26 cellular contexts compared by ENCODE assay signal in the genomic region with DNA sequence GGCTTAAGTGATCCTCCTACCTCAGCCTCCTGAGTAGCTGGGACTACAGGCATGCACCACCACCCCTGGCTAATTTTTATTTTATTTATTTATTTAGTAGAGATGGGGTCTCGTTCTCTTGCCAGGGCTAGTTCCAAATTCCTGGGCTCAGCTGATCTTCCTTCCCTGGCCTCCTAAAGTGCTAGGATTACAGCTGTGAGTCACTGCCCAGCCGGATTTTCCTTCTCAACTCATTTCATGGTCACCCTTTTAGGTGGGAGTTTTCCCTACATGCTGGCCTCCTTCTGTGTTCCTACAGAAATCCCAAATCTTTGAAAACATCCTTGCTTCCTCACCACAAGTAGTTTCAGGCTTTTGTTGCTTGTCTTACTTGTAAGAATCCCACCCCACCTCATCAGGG.
DNase-seq lines count a peak whose midpoint lies in the region; ATAC-seq and TF ChIP-seq lines count a peak whose summit lies in the region.
"Had no signal": no experiment of that assay in that cellular context is flagged by ENCODE, and none has a peak within 500 bp of the region (broad histone marks: within the 10 kb centered on the region; RNA-seq: fewer than 3 reads in every experiment).

No MANE protein-coding gene starts in this region.

- intact Hi-C loops in breast epithelium (cut with DNase I; ENCODE audit: low total_unique reads) = no loop called here

- POLR2A ChIA-PET in activated CD8-positive, alpha-beta T cell treated with anti-CD3 and anti-CD28 coated beads, Interleukin-2, amount 10 ng/mL, durations not matched to agents 7 days and 5 days (lab: Charles Lee) = no interaction called here

- H3K27ac ChIP-seq in breast epithelium = no peak overlapping the region
- H3K27ac ChIP-seq: 22Rv1, SJSA1 had no signal

- no peak for TF ChIP-seq CTCF in breast epithelium (IDR thresholded peaks at IDR 0.05)

- H3K4me1 Mint-ChIP-seq in activated CD8-positive, alpha-beta T cell treated with anti-CD3 and anti-CD28 coated beads, Interleukin-2, amount 10 ng/mL, durations not matched to agents 7 days and 5 days (ENCODE audit: low read depth) = no peaks in the 10 kb centered on the region
- H3K4me1 Mint-ChIP-seq: CD8-positive, alpha-beta memory T cell had no signal

- DNase-seq in EH (ENCODE audit: low read depth) (peak; percentile 32), HT1080 (ENCODE audit: low read depth) (peak; percentile 26), amniotic epithelial cell (ENCODE audit: low read depth) (peak; percentile 66), iris pigment epithelial cell (ENCODE audit: low read depth) (peak; percentile 29), pons (ENCODE audit: low spot score) (no peak), breast epithelium (ENCODE audit: low spot score in 2 of 2) (no peak)
- no peak for DNase-seq in activated CD8-positive, alpha-beta T cell treated with anti-CD3 and anti-CD28 coated beads, Interleukin-2, amount 10 ng/mL, durations not matched to agents 7 days and 5 days
- DNase-seq: BE2C; CD8-positive, alpha-beta memory T cell; DMS 273 treated with DMSO at 0.1 percent for 48 hours; DMS79; Karpas-422; NCI-H1092 treated with DMSO at 0.1 percent for 48 hours; NCI-H1436; NCI-H187; NCI-H2081 treated with DMSO at 0.1 percent for 48 hours; NCI-H2171; NCI-H345; NCI-H510A treated with DMSO at 0.1 percent for 48 hours; NCI-H774 had no signal

- no peaks in the 10 kb centered on the region for H3K9me3 Mint-ChIP-seq in activated CD8-positive, alpha-beta T cell treated with anti-CD3 and anti-CD28 coated beads, Interleukin-2, amount 10 ng/mL, durations not matched to agents 7 days and 5 days (ENCODE audit: insufficient read depth)

- H3K36me3 ChIP-seq in breast epithelium = no peaks in the 10 kb centered on the region
- H3K36me3 ChIP-seq: BE2C, SJSA1 had no signal

- ATAC-seq in HG02759 (IDR thresholded peaks at IDR 0.05; ENCODE audit: unreplicated experiment) = no peak
- no peak for ATAC-seq in activated CD8-positive, alpha-beta T cell treated with anti-CD3 and anti-CD28 coated beads, Interleukin-2, amount 10 ng/mL, durations not matched to agents 7 days and 5 days
- ATAC-seq: HCT116, Right ventricle myocardium inferior had no signal

- H3K36me3 Mint-ChIP-seq in activated CD8-positive, alpha-beta T cell treated with anti-CD3 and anti-CD28 coated beads, Interleukin-2, amount 10 ng/mL, durations not matched to agents 7 days and 5 days (ENCODE audit: low read depth) = no peaks in the 10 kb centered on the region
- H3K36me3 Mint-ChIP-seq: CD14-positive monocyte had no signal

- no peak overlapping the region for H3K4me3 ChIP-seq in breast epithelium
- H3K4me3 ChIP-seq: SJSA1 had no signal

- H3K27me3 ChIP-seq in breast epithelium = no peaks in the 10 kb centered on the region
- H3K27me3 ChIP-seq: BE2C, SJSA1 had no signal

- H3K4me1 ChIP-seq in breast epithelium = no peaks in the 10 kb centered on the region
- H3K4me1 ChIP-seq: BE2C had no signal

- no peak overlapping the region for H3K27ac Mint-ChIP-seq in activated CD8-positive, alpha-beta T cell treated with anti-CD3 and anti-CD28 coated beads, Interleukin-2, amount 10 ng/mL, durations not matched to agents 7 days and 5 days

- CTCF ChIA-PET in activated CD8-positive, alpha-beta T cell treated with anti-CD3 and anti-CD28 coated beads, Interleukin-2, amount 10 ng/mL, durations not matched to agents 7 days and 5 days (lab: Charles Lee) = no interaction called here

- no peaks in the 10 kb centered on the region for H3K9me3 ChIP-seq in breast epithelium
- H3K9me3 ChIP-seq: BE2C, SJSA1 had no signal

- H3K4me3 Mint-ChIP-seq in activated CD8-positive, alpha-beta T cell treated with anti-CD3 and anti-CD28 coated beads, Interleukin-2, amount 10 ng/mL, durations not matched to agents 7 days and 5 days = no peak overlapping the region
- H3K4me3 Mint-ChIP-seq: CD14-positive monocyte; CD8-positive, alpha-beta memory T cell had no signal

- peaks cover 19% of the 10 kb centered on the region for H3K27me3 Mint-ChIP-seq in activated CD8-positive, alpha-beta T cell treated with anti-CD3 and anti-CD28 coated beads, Interleukin-2, amount 10 ng/mL, durations not matched to agents 7 days and 5 days (ENCODE audit: low read depth)

- no peak for TF ChIP-seq POLR2A in breast epithelium (IDR thresholded peaks at IDR 0.05)

Comparison
In these comparisons a context has a peak if more than half of its experiments do, and no peak if none do; other contexts are left out.
1. DNase-seq: peak in EH (single experiment), HT1080 (single experiment), amniotic epithelial cell (single experiment) and iris pigment epithelial cell (single experiment); none in activated CD8-positive, alpha-beta T cell treated with anti-CD3 and anti-CD28 coated beads, Interleukin-2, amount 10 ng/mL, durations not matched to agents 7 days and 5 days (single experiment), pons (single experiment) and breast epithelium (0 of 2).